ENCODE assay signal across 27 cellular contexts in the genomic region with DNA sequence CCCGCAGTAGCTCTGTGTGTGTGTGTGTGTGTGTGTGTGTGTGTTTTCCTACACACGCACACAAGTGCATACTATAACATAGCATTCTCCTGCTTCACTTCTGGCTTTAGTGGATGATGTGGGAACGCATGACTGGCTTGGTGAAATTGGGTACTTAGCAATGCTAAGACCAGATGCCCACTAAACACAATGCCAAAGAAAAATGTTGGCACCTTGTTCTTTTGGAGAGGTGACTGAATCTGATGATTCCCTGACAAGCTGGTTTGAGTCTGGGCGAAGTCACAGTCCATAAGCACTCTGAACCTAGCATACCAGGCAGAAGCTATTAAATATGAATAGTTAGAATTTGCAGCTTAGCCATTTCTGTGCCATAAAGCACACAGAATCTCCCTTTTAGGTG.
"Had no signal": no experiment of that assay in that cellular context is flagged by ENCODE, and none has a peak within 500 bp of the region (broad histone marks: within the 10 kb centered on the region; RNA-seq: fewer than 3 reads in every experiment).

No MANE protein-coding gene starts in this region.

- H3K27ac Mint-ChIP-seq: immature natural killer cell; mesothelial cell of epicardium; naive B cell; natural killer cell; progenitor cell of endocrine pancreas; stimulated activated naive B cell treated with anti-CD40 and anti-IgM and Interleukin-4, amounts not matched to agents 10 μg/mL and 1 μg/mL and 100 μg/mL, for 72 hours had no signal

- H3K4me3 Mint-ChIP-seq: immature natural killer cell; mesothelial cell of epicardium; naive B cell; natural killer cell; stimulated activated naive B cell treated with anti-CD40 and anti-IgM and Interleukin-4, amounts not matched to agents 10 μg/mL and 1 μg/mL and 100 μg/mL, for 72 hours had no signal

- H3K27ac ChIP-seq: left lung, lower lobe of right lung, ovary, skin epidermis, stomach, testis, tibial artery, upper lobe of right lung had no signal

- H3K9me3 Mint-ChIP-seq: immature natural killer cell; mesothelial cell of epicardium; naive B cell; natural killer cell; stimulated activated naive B cell treated with anti-CD40 and anti-IgM and Interleukin-4, amounts not matched to agents 10 μg/mL and 1 μg/mL and 100 μg/mL, for 72 hours had no signal

- H3K36me3 Mint-ChIP-seq: immature natural killer cell; mesothelial cell of epicardium; naive B cell; natural killer cell; stimulated activated naive B cell treated with anti-CD40 and anti-IgM and Interleukin-4, amounts not matched to agents 10 μg/mL and 1 μg/mL and 100 μg/mL, for 72 hours had no signal

- ATAC-seq: left colon; left lung; lower lobe of right lung; natural killer cell; right cardiac atrium; sciatic nerve; stimulated activated naive B cell treated with anti-CD40 and anti-IgM and Interleukin-4, amounts not matched to agents 10 μg/mL and 1 μg/mL and 100 μg/mL, for 72 hours; stimulated activated naive CD8-positive, alpha-beta T cell treated with anti-CD3 and anti-CD28 coated beads, Interleukin-15, Interleukin-2, amounts not matched to agents 100 U/mL and 50 U/mL, for 24 hours; upper lobe of right lung had no signal

- H3K27me3 ChIP-seq: left lung, ovary, testis, upper lobe of right lung had no signal

- H3K4me1 ChIP-seq: left lung, lower lobe of right lung, stomach, testis, tibial artery, upper lobe of right lung had no signal

- H3K36me3 ChIP-seq: left lung, lower lobe of right lung, ovary, stomach, tibial artery, upper lobe of right lung had no signal

- DNase-seq: hypothalamus; immature natural killer cell; kidney; left colon; left lung; lower lobe of right lung; mammary epithelial cell; mesendoderm; naive B cell; natural killer cell; ovary; right cardiac atrium; stimulated activated CD4-positive, alpha-beta T cell treated with anti-CD3 and anti-CD28 coated beads, Interleukin-12 subunit alpha, Interleukin-12 subunit beta, amount 100 ng/mL, for 4 hours; stimulated activated CD4-positive, alpha-beta T cell treated with anti-CD3 and anti-CD28 coated beads, Interleukin-15, amount 100 ng/mL, for 24 hours; stimulated activated CD4-positive, alpha-beta T cell treated with anti-CD3 and anti-CD28 coated beads, Interleukin-2, amount 100 ng/mL, for 24 hours; stimulated activated CD4-positive, alpha-beta T cell treated with anti-CD3 and anti-CD28 coated beads, Interleukin-4, amount 100 ng/mL, for 1 hour; stimulated activated naive B cell treated with anti-CD40 and anti-IgM and Interleukin-4, amounts not matched to agents 10 μg/mL and 1 μg/mL and 100 μg/mL, for 72 hours; stimulated activated naive CD8-positive, alpha-beta T cell treated with anti-CD3 and anti-CD28 coated beads, Interleukin-15, Interleukin-2, amounts not matched to agents 100 U/mL and 50 U/mL, for 24 hours; stomach; testis; tibial artery; trophoblast cell; upper lobe of right lung had no signal

- H3K4me3 ChIP-seq: left lung, lower lobe of right lung, ovary, skin epidermis, stomach, testis, tibial artery, upper lobe of right lung had no signal

- H3K9me3 ChIP-seq: left lung, lower lobe of right lung, ovary, stomach, testis, tibial artery, upper lobe of right lung had no signal

- H3K4me1 Mint-ChIP-seq: immature natural killer cell; mesothelial cell of epicardium; naive B cell; natural killer cell; stimulated activated naive B cell treated with anti-CD40 and anti-IgM and Interleukin-4, amounts not matched to agents 10 μg/mL and 1 μg/mL and 100 μg/mL, for 72 hours had no signal
